In genomic region chr3:177169936-177170722, GRCh38 we compare ENCODE assay signal across 15 cellular contexts. TPM values are rescaled to one million over a fixed set of nuclear protein-coding genes. Genes with fewer than 3 reads are reported as not detected.
DNase-seq lines count a peak whose midpoint lies in the region; ATAC-seq and TF ChIP-seq lines count a peak whose summit lies in the region.
"Had no signal": no experiment of that assay in that cellular context is flagged by ENCODE, and none has a peak within 500 bp of the region (broad histone marks: within the 10 kb centered on the region; RNA-seq: fewer than 3 reads in every experiment).

No MANE protein-coding gene starts in this region.

- peaks cover 20 to 21% of the 10 kb centered on the region in 2 donors for H3K36me3 Mint-ChIP-seq in CD14-positive monocyte
- peaks cover 7 to 36% (median 7%) of the 10 kb centered on the region in 3 donors for H3K36me3 Mint-ChIP-seq in CD8-positive, alpha-beta memory T cell
- H3K36me3 Mint-ChIP-seq in WTC11 = peaks cover 4% of the 10 kb centered on the region; the same call in 1 of the 2 replicates

- ATAC-seq in WTC11 (peak; percentile 66), left colon (peak; percentile 69), GM19395 (IDR thresholded peaks at IDR 0.05; ENCODE audit: unreplicated experiment) (no peak), GM19455 (IDR thresholded peaks at IDR 0.05; ENCODE audit: unreplicated experiment) (no peak)
- ATAC-seq: heart left ventricle, Right ventricle myocardium inferior had no signal

- H3K4me3 Mint-ChIP-seq in CD14-positive monocyte = no peak overlapping the region
- H3K4me3 Mint-ChIP-seq in CD8-positive, alpha-beta memory T cell = peak overlapping the region in 4 of 7 donors; percentile 12 to 72 (median 20)
- peak overlapping the region; percentile 21; the same call in 1 of the 2 replicates for H3K4me3 Mint-ChIP-seq in WTC11
- H3K4me3 Mint-ChIP-seq: activated naive CD8-positive, alpha-beta T cell treated with anti-CD3 and anti-CD28 coated beads, Interleukin-2, amount 10 ng/mL, durations not matched to agents 7 days and 5 days had no signal

- no peaks in the 10 kb centered on the region for H3K27me3 ChIP-seq in CD8-positive, alpha-beta memory T cell (ENCODE audit: insufficient read depth, low read length, poor library complexity, severe bottlenecking)
- H3K27me3 ChIP-seq in Peyer's patch = no peaks in the 10 kb centered on the region
- H3K27me3 ChIP-seq: BLaER1 treated with 17β-estradiol and CSF1 and Interleukin-3, amounts not matched to agents 10 nM and 100 nM; heart left ventricle; upper lobe of left lung had no signal

- H3K27ac ChIP-seq in CD8-positive, alpha-beta memory T cell (ENCODE audit: low read depth, low read length) = no peak overlapping the region
- H3K27ac ChIP-seq in Peyer's patch = no peak overlapping the region
- H3K27ac ChIP-seq: BLaER1 treated with 17β-estradiol and CSF1 and Interleukin-3, amounts not matched to agents 10 nM and 100 nM; heart left ventricle; upper lobe of left lung had no signal

- H3K9me3 Mint-ChIP-seq in CD14-positive monocyte (peaks cover 0 to 4% (median 0%) of the 10 kb centered on the region in 7 donors), WTC11 (no peaks in the 10 kb centered on the region)
- no peaks in the 10 kb centered on the region for H3K9me3 Mint-ChIP-seq in CD8-positive, alpha-beta memory T cell

- CTCF ChIA-PET in CD8-positive, alpha-beta memory T cell (lab: Charles Lee) = interaction anchor here (1.1 kb wide), 1 partner anchor 27 kb away, joined by 3 read pairs; no protein-coding TSS in a partner anchor
- CTCF ChIA-PET in WTC11 (lab: Charles Lee) = no interaction called here

- intact Hi-C loops in CD14-positive monocyte (cut with micrococcal nuclease) = no loop called here
- intact Hi-C loops in left colon (cut with DNase I, micrococcal nuclease) = no loop called here

- no peak for TF ChIP-seq CTCF in CD14-positive monocyte (IDR thresholded peaks at IDR 0.05)
- TF ChIP-seq CTCF in WTC11 (IDR thresholded peaks at IDR 0.05) = no peak
- no peak for TF ChIP-seq CTCF in Peyer's patch (IDR thresholded peaks at IDR 0.05)

- POLR2A ChIA-PET in CD8-positive, alpha-beta memory T cell (lab: Charles Lee) = no interaction called here
- POLR2A ChIA-PET in WTC11 (lab: Charles Lee) = no interaction called here

- DNase-seq in CD14-positive monocyte (ENCODE audit: low spot score) = no peak
- DNase-seq in CD8-positive, alpha-beta memory T cell = no peak
- DNase-seq in WTC11 (ENCODE audit: low spot score) = no peak
- DNase-seq in left colon = no peak
- no peak for DNase-seq in Peyer's patch
- DNase-seq: activated naive CD8-positive, alpha-beta T cell treated with anti-CD3 and anti-CD28 coated beads, Interleukin-2, amount 10 ng/mL, durations not matched to agents 7 days and 5 days; heart left ventricle; NCI-H187; retina; T1000; upper lobe of left lung had no signal

- H3K36me3 ChIP-seq in CD8-positive, alpha-beta memory T cell (ENCODE audit: insufficient read depth, low read length) = no peaks in the 10 kb centered on the region
- no peaks in the 10 kb centered on the region for H3K36me3 ChIP-seq in Peyer's patch
- H3K36me3 ChIP-seq: upper lobe of left lung had no signal

- H3K27ac Mint-ChIP-seq in CD14-positive monocyte = peak overlapping the region in 5 of 7 donors; percentile 27 to 69 (median 52)
- H3K27ac Mint-ChIP-seq in CD8-positive, alpha-beta memory T cell = peak overlapping the region in 7 of 8 donors; percentile 33 to 91 (median 48)
- H3K27ac Mint-ChIP-seq in WTC11 = peak overlapping the region; percentile 46

- H3K27me3 Mint-ChIP-seq in CD14-positive monocyte (ENCODE audit: low read depth in 3 of 3) (no peaks in the 10 kb centered on the region), WTC11 (ENCODE audit: low read depth) (no peaks in the 10 kb centered on the region)
- no peaks in the 10 kb centered on the region for H3K27me3 Mint-ChIP-seq in CD8-positive, alpha-beta memory T cell
- H3K27me3 Mint-ChIP-seq: activated naive CD8-positive, alpha-beta T cell treated with anti-CD3 and anti-CD28 coated beads, Interleukin-2, amount 10 ng/mL, durations not matched to agents 7 days and 5 days had no signal

- H3K4me1 ChIP-seq in CD8-positive, alpha-beta memory T cell (ENCODE audit: insufficient read depth, low read length) = peaks cover 41% of the 10 kb centered on the region
- H3K4me1 ChIP-seq in Peyer's patch = peaks cover 0 to 13% (median 0%) of the 10 kb centered on the region in 4 donors

- TF ChIP-seq POLR2A in Peyer's patch (IDR thresholded peaks at IDR 0.05) = no peak

- H3K4me1 Mint-ChIP-seq in CD14-positive monocyte (peaks cover 48% of the 10 kb centered on the region), WTC11 (peaks cover 63% of the 10 kb centered on the region)
- peaks cover 64 to 91% (median 86%) of the 10 kb centered on the region in 3 donors for H3K4me1 Mint-ChIP-seq in CD8-positive, alpha-beta memory T cell

- no peaks in the 10 kb centered on the region for H3K9me3 ChIP-seq in CD8-positive, alpha-beta memory T cell (ENCODE audit: low read length)
- no peaks in the 10 kb centered on the region for H3K9me3 ChIP-seq in Peyer's patch
- H3K9me3 ChIP-seq: heart left ventricle, upper lobe of left lung had no signal

- H3K4me3 ChIP-seq in CD8-positive, alpha-beta memory T cell (ENCODE audit: low read length) = no peak overlapping the region
- H3K4me3 ChIP-seq in Peyer's patch = no peak overlapping the region
- H3K4me3 ChIP-seq: BLaER1 treated with 17β-estradiol and CSF1 and Interleukin-3, amounts not matched to agents 10 nM and 100 nM; heart left ventricle; upper lobe of left lung had no signal

TF ChIP-seq in WTC11, 78 proteins besides CTCF, POLR2A, EP300 and RAD21 (continues in another document):
- no peak for TF ChIP-seq NR3C1 (CRISPR knock-in tag; conservative IDR thresholded peaks at IDR 0.05; ENCODE audit: low read depth)
- TF ChIP-seq ZNF317 (CRISPR knock-in tag; IDR thresholded peaks at IDR 0.05; ENCODE audit: borderline replicate concordance, low read depth) = no peak
- no peak for TF ChIP-seq MLX (CRISPR knock-in tag; IDR thresholded peaks at IDR 0.05)
- TF ChIP-seq E2F4 (CRISPR knock-in tag; IDR thresholded peaks at IDR 0.05; ENCODE audit: borderline replicate concordance, low read depth) = no peak
- TF ChIP-seq CREB1 (CRISPR knock-in tag; IDR thresholded peaks at IDR 0.05) = no peak
- no peak for TF ChIP-seq NR1H2 (CRISPR knock-in tag; IDR thresholded peaks at IDR 0.05)
- TF ChIP-seq GABPB1 (CRISPR knock-in tag; IDR thresholded peaks at IDR 0.05) = no peak
- TF ChIP-seq USF2 (CRISPR knock-in tag; IDR thresholded peaks at IDR 0.05) = no peak
- TF ChIP-seq ZNF138 (CRISPR knock-in tag; conservative IDR thresholded peaks at IDR 0.05) = no peak
- no peak for TF ChIP-seq NR2C2 (CRISPR knock-in tag; IDR thresholded peaks at IDR 0.05)
- no peak for TF ChIP-seq ZNF263 (CRISPR knock-in tag; IDR thresholded peaks at IDR 0.05; ENCODE audit: low read depth)
- no peak for TF ChIP-seq ETV6 (CRISPR knock-in tag; IDR thresholded peaks at IDR 0.05)
- TF ChIP-seq ZNF281 (CRISPR knock-in tag; IDR thresholded peaks at IDR 0.05) = no peak
- TF ChIP-seq ZNF396 (CRISPR knock-in tag; IDR thresholded peaks at IDR 0.05; ENCODE audit: borderline replicate concordance) = no peak

RNA-seq across cellular contexts. Expression of gene TBL1XR1, which starts 27.2 kb away (rescaled TPM):
- 10 to 100 TPM; 10.2 to 20.4 TPM for polyA plus RNA-seq in CD14-positive monocyte
- total RNA-seq in CD8-positive, alpha-beta memory T cell = 100 to 1,000 TPM; 173 to 193 TPM
- 36.3 TPM for polyA plus RNA-seq in CD8-positive, alpha-beta memory T cell
- total RNA-seq in WTC11 (2021) (133 to 148 TPM (median 139 TPM) in 3 replicates), left colon (100 to 1,000 TPM; 165 to 186 TPM), Peyer's patch (10 to 100 TPM; 40.7 to 81.7 (median 69.4) TPM)

Comparison
In these comparisons a context has a peak if more than half of its experiments do, and no peak if none do; other contexts are left out.
1. H3K4me3 Mint-ChIP-seq: peak in CD8-positive, alpha-beta memory T cell (4 of 7) and WTC11 (single experiment); none in CD14-positive monocyte (0 of 2).
2. ATAC-seq: peak in WTC11 (single experiment) and left colon (single experiment); none in GM19395 (single experiment) and GM19455 (single experiment).
3. Peak in every context shown above with its lines, with median percentiles within 50 percentile points of each other: H3K27ac Mint-ChIP-seq.